In genomic region chr13:92074658-92075057, GRCh38 we compare ENCODE assay signal across 10 cellular contexts.
DNase-seq lines count a peak whose midpoint lies in the region; ATAC-seq and TF ChIP-seq lines count a peak whose summit lies in the region.
"Had no signal": no experiment of that assay in that cellular context is flagged by ENCODE, and none has a peak within 500 bp of the region (broad histone marks: within the 10 kb centered on the region; RNA-seq: fewer than 3 reads in every experiment).

No MANE protein-coding gene starts in this region.

- H3F3A ChIP-seq in PC-3 (ENCODE audit: low read length, unreplicated experiment) = no peaks in the 10 kb centered on the region

- ATAC-seq in HG02798 (IDR thresholded peaks at IDR 0.05; ENCODE audit: poor library complexity, unreplicated experiment) = peak; percentile 72
- ATAC-seq in PC-3 = peak; percentile 67
- ATAC-seq in GM18861 (IDR thresholded peaks at IDR 0.05; ENCODE audit: unreplicated experiment) = no peak

- DNase-seq in BE2C (peak; percentile 48), PC-3 (peak; percentile 7), hepatocyte (ENCODE audit: low spot score) (peak; percentile 35), sigmoid colon (no peak), NCI-H226 (no peak), DMS114 treated with DMSO at 0.1 percent for 48 hours (lab: John Stamatoyannopoulos, UW; ENCODE audit: unreplicated experiment) (no peak)
- DNase-seq: T-helper 1 cell had no signal

- no TSS peak for BruUV-seq in PC-3 (replicated peaks; lab: Mats Ljungman, UMichigan)

- peak; percentile 85 for TF ChIP-seq CTCF in BE2C (IDR thresholded peaks at IDR 0.05; ENCODE audit: low read depth, low read length)
- peak; percentile 51; the same call in 1 of the 2 replicates for TF ChIP-seq CTCF in PC-3 (conservative IDR thresholded peaks at IDR 0.05; ENCODE audit: low read depth, low read length)
- peak; percentile 59 for TF ChIP-seq CTCF in hepatocyte (IDR thresholded peaks at IDR 0.05; ENCODE audit: poor library complexity)
- TF ChIP-seq CTCF in sigmoid colon (IDR thresholded peaks at IDR 0.05) = peak in 1 of 4 experiments; percentile 14

- intact Hi-C loops in PC-3 (cut with micrococcal nuclease) (loop anchor here (1.0 kb wide), 2 partner anchors 128 to 257 kb away; no protein-coding TSS in a partner anchor), sigmoid colon (cut with DNase I) (no loop called here)

- no peaks in the 10 kb centered on the region for H3K27me3 ChIP-seq in BE2C
- no peaks in the 10 kb centered on the region for H3K27me3 ChIP-seq in PC-3 (ENCODE audit: low read length)
- no peaks in the 10 kb centered on the region for H3K27me3 ChIP-seq in hepatocyte
- no peaks in the 10 kb centered on the region for H3K27me3 ChIP-seq in sigmoid colon

- TF ChIP-seq EP300 in sigmoid colon (IDR thresholded peaks at IDR 0.05) = no peak

- no peak overlapping the region for H3K9ac ChIP-seq in PC-3 (ENCODE audit: low read length)

- no peaks in the 10 kb centered on the region for H3K9me3 ChIP-seq in BE2C
- no peaks in the 10 kb centered on the region for H3K9me3 ChIP-seq in PC-3 (ENCODE audit: low read length)
- H3K9me3 ChIP-seq in hepatocyte (ENCODE audit: low read depth) = no peaks in the 10 kb centered on the region
- H3K9me3 ChIP-seq in sigmoid colon = no peaks in the 10 kb centered on the region

- H4K20me1 ChIP-seq in PC-3 (ENCODE audit: low read length) (no peaks in the 10 kb centered on the region), hepatocyte (ENCODE audit: insufficient read depth, poor library complexity, severe bottlenecking) (no peaks in the 10 kb centered on the region)

- no peak for TF ChIP-seq POLR2A in sigmoid colon (IDR thresholded peaks at IDR 0.05)

- H3K4me2 ChIP-seq in PC-3 (ENCODE audit: low read length) = no peak overlapping the region
- no peak overlapping the region for H3K4me2 ChIP-seq in hepatocyte

- no peaks in the 10 kb centered on the region for H3K79me2 ChIP-seq in PC-3 (ENCODE audit: low read length)
- no peaks in the 10 kb centered on the region for H3K79me2 ChIP-seq in hepatocyte

- no peaks in the 10 kb centered on the region for H3K9me2 ChIP-seq in PC-3 (replicated peaks; ENCODE audit: low read length)
- no peaks in the 10 kb centered on the region for H3K9me2 ChIP-seq in hepatocyte (replicated peaks; ENCODE audit: insufficient read depth)

- H3K4me1 ChIP-seq in BE2C = no peaks in the 10 kb centered on the region
- H3K4me1 ChIP-seq in PC-3 (ENCODE audit: insufficient read depth, low read length) = no peaks in the 10 kb centered on the region
- H3K4me1 ChIP-seq in hepatocyte (ENCODE audit: insufficient read depth) = no peaks in the 10 kb centered on the region
- no peaks in the 10 kb centered on the region for H3K4me1 ChIP-seq in sigmoid colon

- CTCF ChIA-PET in PC-3 (lab: Charles Lee) = interaction anchor here (1.0 kb wide), 1 partner anchor 128 kb away, joined by 3 read pairs; no protein-coding TSS in a partner anchor

- H2AFZ ChIP-seq in PC-3 (ENCODE audit: low read length) (no peak overlapping the region), hepatocyte (no peak overlapping the region)

- no peaks in the 10 kb centered on the region for H3K36me3 ChIP-seq in BE2C
- H3K36me3 ChIP-seq in PC-3 (ENCODE audit: low read depth, low read length) = no peaks in the 10 kb centered on the region
- H3K36me3 ChIP-seq in hepatocyte (replicated peaks; ENCODE audit: insufficient read depth, low read depth) = no peaks in the 10 kb centered on the region
- no peaks in the 10 kb centered on the region for H3K36me3 ChIP-seq in sigmoid colon

- WGBS in hepatocyte (ENCODE audit: low lambda C conversion rate, missing lambda C conversion rate) = 53% methylated on average over 4 of the region's 4 CpGs
- WGBS in sigmoid colon, 2 donors = 37 to 50% methylated on average over 4 of the region's 4 CpGs

- H3K27ac ChIP-seq in PC-3 (ENCODE audit: low read length) = no peak overlapping the region
- no peak overlapping the region for H3K27ac ChIP-seq in hepatocyte
- no peak overlapping the region for H3K27ac ChIP-seq in sigmoid colon

- no peak overlapping the region for H3K4me3 ChIP-seq in BE2C (ENCODE audit: low read depth, low read length)
- H3K4me3 ChIP-seq in PC-3 (ENCODE audit: low read length) = no peak overlapping the region
- H3K4me3 ChIP-seq in hepatocyte = no peak overlapping the region
- H3K4me3 ChIP-seq in sigmoid colon = no peak overlapping the region
- H3K4me3 ChIP-seq: lung had no signal

- POLR2A ChIA-PET in PC-3 (lab: Charles Lee; ENCODE audit: unreplicated experiment) = no interaction called here

Comparison
In these comparisons a context has a peak if more than half of its experiments do, and no peak if none do; other contexts are left out.
1. DNase-seq: peak in BE2C (single experiment), PC-3 (single experiment) and hepatocyte (single experiment); none in sigmoid colon (single experiment), NCI-H226 (single experiment) and DMS114 treated with DMSO at 0.1 percent for 48 hours (single experiment).